Comparison of ENCODE assay signal across 11 cellular contexts in the genomic region with DNA sequence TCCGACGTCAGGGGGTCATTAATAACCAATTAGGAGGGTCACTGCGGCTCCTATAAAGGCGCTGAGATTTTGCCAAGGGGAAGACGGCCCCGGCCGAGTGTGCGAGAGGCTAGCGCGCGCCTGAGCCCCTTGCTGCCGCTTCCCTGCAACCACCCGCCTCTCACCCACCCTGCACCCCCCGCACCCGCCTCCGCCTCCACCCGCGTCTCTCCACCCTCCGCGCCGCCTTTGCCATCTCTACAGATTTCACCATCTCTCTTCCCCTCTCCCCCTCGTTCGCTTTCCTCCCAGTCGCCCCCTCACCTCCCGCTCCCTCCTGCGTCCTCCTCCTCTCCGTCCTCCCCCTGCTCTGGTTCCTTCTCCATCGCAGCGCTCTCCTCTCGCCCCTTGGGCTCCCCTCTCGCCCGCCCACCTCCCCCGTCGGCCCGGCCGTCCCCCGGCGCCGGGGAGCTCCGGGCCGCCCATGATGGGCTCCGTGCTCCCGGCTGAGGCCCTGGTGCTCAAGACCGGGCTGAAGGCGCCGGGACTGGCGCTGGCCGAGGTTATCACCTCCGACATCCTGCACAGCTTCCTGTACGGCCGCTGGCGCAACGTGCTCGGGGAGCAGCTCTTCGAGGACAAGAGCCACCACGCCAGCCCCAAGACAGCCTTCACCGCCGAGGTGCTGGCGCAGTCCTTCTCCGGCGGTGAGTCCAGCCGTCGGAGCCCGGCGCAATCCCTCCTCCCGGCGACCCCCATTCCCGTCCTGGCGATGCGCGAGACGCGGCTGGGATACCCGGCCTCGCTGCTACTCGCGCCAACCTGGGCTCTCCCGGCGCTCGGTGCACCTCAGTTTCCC. TPM values are rescaled to one million over a fixed set of nuclear protein-coding genes. Genes with fewer than 3 reads are reported as not detected.
DNase-seq lines count a peak whose midpoint lies in the region; ATAC-seq and TF ChIP-seq lines count a peak whose summit lies in the region.
"Had no signal": no experiment of that assay in that cellular context is flagged by ENCODE, and none has a peak within 500 bp of the region (broad histone marks: within the 10 kb centered on the region; RNA-seq: fewer than 3 reads in every experiment).

PRDM12 (plus strand) TSS at position 404 of the 838 bp plus-strand sequence; CDS start at position 464, 60 bp downstream.

- H3K36me3 ChIP-seq in Caco-2 (ENCODE audit: control insufficient read depth, insufficient read depth, low read length) (no peaks in the 10 kb centered on the region), ascending aorta (no peaks in the 10 kb centered on the region)
- H3K36me3 ChIP-seq in naive thymus-derived CD4-positive, alpha-beta T cell (ENCODE audit: control insufficient read depth in 2 of 3, insufficient read depth in 3 of 3, low read length in 3 of 3): no peaks in the 10 kb centered on the region

- H3K9me3 ChIP-seq in Caco-2 (no peaks in the 10 kb centered on the region), H9 (ENCODE audit: control insufficient read depth, low read depth, low read length) (no peaks in the 10 kb centered on the region), ascending aorta (no peaks in the 10 kb centered on the region)
- H3K9me3 ChIP-seq in naive thymus-derived CD4-positive, alpha-beta T cell (ENCODE audit: control insufficient read depth in 2 of 3, low read length in 3 of 3): no peaks in the 10 kb centered on the region

- H3K18ac ChIP-seq in H9 (ENCODE audit: insufficient read length, low read depth, low read length): no peak within 1 kb of the TSS

- no peak within 1 kb of the TSS for H2BK20ac ChIP-seq in H9 (ENCODE audit: low read depth, low read length, poor library complexity, severe bottlenecking)

- no peaks in the 10 kb centered on the region for H3K79me2 ChIP-seq in H9 (ENCODE audit: insufficient read depth, low read length)

- no peak for ATAC-seq in naive thymus-derived CD4-positive, alpha-beta T cell
- no peak for ATAC-seq in GM19328 (IDR thresholded peaks at IDR 0.05; ENCODE audit: unreplicated experiment)
- no peak for ATAC-seq in activated naive CD4-positive, alpha-beta T cell treated with anti-CD3 and anti-CD28 coated beads, Interleukin-2, amount 50 U/mL, for 72 hours

- no peak within 1 kb of the TSS for H3K27ac Mint-ChIP-seq in Caco-2 (ENCODE audit: unreplicated experiment)
- H3K27ac Mint-ChIP-seq in H9: no peak within 1 kb of the TSS
- H3K27ac Mint-ChIP-seq in naive thymus-derived CD4-positive, alpha-beta T cell: peak within 1 kb of the TSS in 1 of 9 donors; percentile 67
- no peak within 1 kb of the TSS for H3K27ac Mint-ChIP-seq in activated naive CD4-positive, alpha-beta T cell treated with anti-CD3 and anti-CD28 coated beads, Interleukin-2, amount 50 U/mL, for 72 hours

- H3K4me1 ChIP-seq in Caco-2: no peaks in the 10 kb centered on the region; the same call in 1 of the 2 replicates
- no peaks in the 10 kb centered on the region; the same call in 1 of the 2 replicates for H3K4me1 ChIP-seq in H9 (ENCODE audit: insufficient read depth, low read length)
- peaks cover 3 to 50% of the 10 kb centered on the region in 2 donors for H3K4me1 ChIP-seq in ascending aorta
- peaks cover 6 to 18% of the 10 kb centered on the region in 2 donors for H3K4me1 ChIP-seq in naive thymus-derived CD4-positive, alpha-beta T cell (ENCODE audit: control insufficient read depth in 2 of 2, insufficient read depth in 2 of 2, low read length in 2 of 2)

- H3K27ac ChIP-seq in H9 (ENCODE audit: insufficient read length, low read depth, low read length) (no peak within 1 kb of the TSS), ascending aorta (no peak within 1 kb of the TSS)
- H3K27ac ChIP-seq in naive thymus-derived CD4-positive, alpha-beta T cell (ENCODE audit: low read depth, low read length): no peak within 1 kb of the TSS

- no peak within 1 kb of the TSS for H3K4ac ChIP-seq in H9 (ENCODE audit: low read depth, low read length)

- no TSS peak for BruUV-seq in Caco-2 (replicated peaks; lab: Mats Ljungman, UMichigan)

- H2BK12ac ChIP-seq in H9 (ENCODE audit: insufficient read length, low read depth, low read length): no peak within 1 kb of the TSS

- no peak within 1 kb of the TSS for H3K56ac ChIP-seq in H9 (ENCODE audit: insufficient read length, low read depth, low read length)

- H3K4me1 Mint-ChIP-seq in Caco-2 (ENCODE audit: low read depth, unreplicated experiment) (peaks cover 7% of the 10 kb centered on the region), H9 (peaks cover 11 to 34% of the 10 kb centered on the region in 2 experiments)
- peaks cover 11 to 32% (median 25%) of the 10 kb centered on the region in 7 donors for H3K4me1 Mint-ChIP-seq in naive thymus-derived CD4-positive, alpha-beta T cell

- CTCF ChIA-PET in Caco-2 (lab: Charles Lee): no interaction called here
- CTCF ChIA-PET in naive thymus-derived CD4-positive, alpha-beta T cell (lab: Charles Lee): no interaction called here

- peak within 1 kb of the TSS; percentile 44 for H3K4me2 ChIP-seq in H9 (ENCODE audit: insufficient read depth, insufficient read length, low read length)

- no peaks in the 10 kb centered on the region for H4K20me1 ChIP-seq in H9 (ENCODE audit: control insufficient read depth, insufficient read depth, insufficient read length)

- H3K79me1 ChIP-seq in H9 (ENCODE audit: insufficient read depth, low read depth, low read length, poor library complexity, severe bottlenecking): no peaks in the 10 kb centered on the region

- H3K36me3 Mint-ChIP-seq in Caco-2 (ENCODE audit: insufficient read depth, unreplicated experiment) (no peaks in the 10 kb centered on the region), H9 (ENCODE audit: insufficient read depth in 1 of 3, low read depth in 3 of 3) (peaks cover 0 to 1% (median 0%) of the 10 kb centered on the region in 3 experiments; a peak in 2 of 7 replicates)
- H3K36me3 Mint-ChIP-seq in naive thymus-derived CD4-positive, alpha-beta T cell: peaks cover 0 to 2% (median 0%) of the 10 kb centered on the region in 5 donors
- H3K36me3 Mint-ChIP-seq in activated naive CD4-positive, alpha-beta T cell treated with anti-CD3 and anti-CD28 coated beads, Interleukin-2, amount 50 U/mL, for 72 hours: peaks cover 0 to 5% of the 10 kb centered on the region in 2 donors

- no peak within 1 kb of the TSS for H2AK5ac ChIP-seq in H9 (ENCODE audit: insufficient read length, low read length)

- peaks cover 6% of the 10 kb centered on the region for H3K27me3 ChIP-seq in Caco-2 (replicated peaks; ENCODE audit: control insufficient read depth, insufficient read depth, low read length)
- H3K27me3 ChIP-seq in H9 (ENCODE audit: insufficient read depth, low read length): peaks cover 85% of the 10 kb centered on the region
- peaks cover 46% of the 10 kb centered on the region for H3K27me3 ChIP-seq in ascending aorta
- H3K27me3 ChIP-seq in naive thymus-derived CD4-positive, alpha-beta T cell (ENCODE audit: control insufficient read depth in 2 of 2, insufficient read depth in 2 of 2, low read length in 2 of 2): peaks cover 3 to 35% of the 10 kb centered on the region in 2 donors

- no peak within 1 kb of the TSS for H3K9ac ChIP-seq in H9 (ENCODE audit: extremely low read depth, insufficient read length, low read length)

- no peak within 1 kb of the TSS for H2BK120ac ChIP-seq in H9 (ENCODE audit: low read depth, low read length, poor library complexity, severe bottlenecking)

- no peak within 1 kb of the TSS for H3T11ph ChIP-seq in H9 (ENCODE audit: low read length)

- WGBS in H9 (ENCODE audit: extremely low coverage, insufficient read length, low lambda C conversion rate): no CpG with 5 or more reads among the region's 80 CpGs

- no peak within 1 kb of the TSS for H3K23ac ChIP-seq in H9 (ENCODE audit: insufficient read length, low read depth, low read length)

- TF ChIP-seq CTCF in Caco-2 (IDR thresholded peaks at IDR 0.05; ENCODE audit: insufficient read depth in 1 of 2, low read depth in 1 of 2, low read length in 1 of 2, severe bottlenecking in 1 of 2, unreplicated experiment in 1 of 2): no peak
- TF ChIP-seq CTCF in H9 (conservative IDR thresholded peaks at IDR 0.05): no peak
- no peak for TF ChIP-seq CTCF in ascending aorta (IDR thresholded peaks at IDR 0.05)

- no peak within 1 kb of the TSS for H2AFZ ChIP-seq in H9 (ENCODE audit: low read length)

- no peaks in the 10 kb centered on the region for H3K9me3 Mint-ChIP-seq in Caco-2 (ENCODE audit: unreplicated experiment)
- H3K9me3 Mint-ChIP-seq in H9: no peaks in the 10 kb centered on the region; a peak in 2 of 5 replicates
- peaks cover 0 to 3% (median 0%) of the 10 kb centered on the region in 11 donors for H3K9me3 Mint-ChIP-seq in naive thymus-derived CD4-positive, alpha-beta T cell
- H3K9me3 Mint-ChIP-seq in activated naive CD4-positive, alpha-beta T cell treated with anti-CD3 and anti-CD28 coated beads, Interleukin-2, amount 50 U/mL, for 72 hours: no peaks in the 10 kb centered on the region

- no peak within 1 kb of the TSS for H3K14ac ChIP-seq in H9 (ENCODE audit: insufficient read depth, low read length)

- H3K27me3 Mint-ChIP-seq in Caco-2 (ENCODE audit: insufficient read depth, unreplicated experiment): peaks cover 18% of the 10 kb centered on the region
- H3K27me3 Mint-ChIP-seq in H9 (ENCODE audit: low read depth): peaks cover 100% of the 10 kb centered on the region
- H3K27me3 Mint-ChIP-seq in naive thymus-derived CD4-positive, alpha-beta T cell: peaks cover 39 to 73% (median 51%) of the 10 kb centered on the region in 5 donors

- H3K4me3 Mint-ChIP-seq in Caco-2 (ENCODE audit: unreplicated experiment) (peak within 1 kb of the TSS; percentile 43), H9 (peak within 1 kb of the TSS; percentile 35 to 83)
- peak within 1 kb of the TSS; percentile 19 to 91 (median 64) for H3K4me3 Mint-ChIP-seq in naive thymus-derived CD4-positive, alpha-beta T cell

- no peak within 1 kb of the TSS for H4K5ac ChIP-seq in H9 (ENCODE audit: insufficient read length, low read depth, low read length)

- POLR2A ChIA-PET in Caco-2 (lab: Charles Lee): no interaction called here
- POLR2A ChIA-PET in naive thymus-derived CD4-positive, alpha-beta T cell (lab: Charles Lee): no interaction called here

- H2BK5ac ChIP-seq in H9 (ENCODE audit: insufficient read length, low read length): no peak within 1 kb of the TSS

- H3K23me2 ChIP-seq in H9 (ENCODE audit: insufficient read length, low read depth, low read length, poor library complexity, severe bottlenecking): peaks cover 15% of the 10 kb centered on the region

- H4K91ac ChIP-seq in H9 (ENCODE audit: insufficient read length, low read depth, low read length): no peak within 1 kb of the TSS

- intact Hi-C loops in Caco-2 (cut with micrococcal nuclease; ENCODE audit: unreplicated experiment): no loop called here
- intact Hi-C loops in ascending aorta (cut with DNase I): no loop called here
- intact Hi-C loops in naive thymus-derived CD4-positive, alpha-beta T cell (cut with micrococcal nuclease): no loop called here

- no peak within 1 kb of the TSS for H2BK15ac ChIP-seq in H9 (ENCODE audit: low read depth, low read length)

- H3K4me3 ChIP-seq in Caco-2 (ENCODE audit: low read depth, low read length) (no peak within 1 kb of the TSS), ascending aorta (peak within 1 kb of the TSS; percentile 41 to 44)
- H3K4me3 ChIP-seq in naive thymus-derived CD4-positive, alpha-beta T cell (ENCODE audit: low read length): peak within 1 kb of the TSS; percentile 24

- no peak within 1 kb of the TSS for H4K8ac ChIP-seq in H9 (replicated peaks; ENCODE audit: insufficient read length, low read depth, low read length)

- DNase-seq in Caco-2 (no peak), H9 (peak; percentile 73), ascending aorta (ENCODE audit: low spot score in 2 of 2) (no peak), T-helper 9 cell (no peak), NAMALWA (ENCODE audit: low spot score) (no peak)
- DNase-seq in naive thymus-derived CD4-positive, alpha-beta T cell: no peak
- DNase-seq in activated naive CD4-positive, alpha-beta T cell treated with anti-CD3 and anti-CD28 coated beads, Interleukin-2, amount 50 U/mL, for 72 hours (ENCODE audit: low spot score in 2 of 2): no peak
- DNase-seq: NCI-H2107; stimulated activated naive CD4-positive, alpha-beta T cell had no signal

RNA-seq across cellular contexts. Expression of gene PRDM12, which starts in this region (rescaled TPM):
- 0.32 and 0.34 TPM in 2 replicates for total RNA-seq in Caco-2 (2022)
- not detected in 2 replicates for total RNA-seq in H9 (2021)
- total RNA-seq in ascending aorta: not detected
- not detected for total RNA-seq in naive thymus-derived CD4-positive, alpha-beta T cell
- polyA plus RNA-seq in naive thymus-derived CD4-positive, alpha-beta T cell: under 1 TPM in 1 of 2 donors, not detected in 1; 0.07 TPM
- total RNA-seq in activated naive CD4-positive, alpha-beta T cell treated with anti-CD3 and anti-CD28 coated beads, Interleukin-2, amount 50 U/mL, for 72 hours: not detected
- total RNA-seq: renal cortical epithelial cell had no signal

Comparison
In these comparisons a context has a peak if more than half of its experiments do, and no peak if none do; other contexts are left out.
1. Peak in DNase-seq and H3K4me2 ChIP-seq in H9; RNA of the gene not detected or under 1 TPM.